ENCODE assay signal across 31 cellular contexts in genomic region chr6:131747821-131748353, GRCh38. TPM values are rescaled to one million over a fixed set of nuclear protein-coding genes. Genes with fewer than 3 reads are reported as not detected.
"Had no signal": no experiment of that assay in that cellular context is flagged by ENCODE, and none has a peak within 500 bp of the region (broad histone marks: within the 10 kb centered on the region; RNA-seq: fewer than 3 reads in every experiment).

No MANE protein-coding gene starts in this region.

- H3K27me3 Mint-ChIP-seq: dendritic cell treated with granulocyte-macrophage colony-stimulating factor and Interleukin-4, amounts not matched to agents 40 ng/mL and 50 ng/mL, for 4 days; type B pancreatic cell had no signal

- H3K36me3 ChIP-seq: spleen, vagina had no signal

- H3K27ac Mint-ChIP-seq: activated CD4-positive, alpha-beta T cell treated with anti-CD3 and anti-CD28 coated beads, Interleukin-2, amount 10 ng/mL, durations not matched to agents 7 days and 5 days; activated CD8-positive, alpha-beta memory T cell treated with anti-CD3 and anti-CD28 coated beads, Interleukin-2, amount 10 ng/mL, durations not matched to agents 7 days and 5 days; activated CD8-positive, alpha-beta T cell treated with anti-CD3 and anti-CD28 coated beads for 36 hours; activated naive CD4-positive, alpha-beta T cell treated with anti-CD3 and anti-CD28 coated beads, Interleukin-2, amount 50 U/mL, for 24 hours; dendritic cell treated with granulocyte-macrophage colony-stimulating factor and Interleukin-4, amounts not matched to agents 40 ng/mL and 50 ng/mL, for 4 days; nephron; T-helper 2 cell treated with Interferon-gamma antibody and Interleukin-4, amounts not matched to agents 5 μg/mL and 100 μg/mL, for 36 hours; type B pancreatic cell had no signal

- H3K27ac ChIP-seq: body of pancreas, spleen, testis, vagina, VCaP had no signal

- ATAC-seq: activated CD8-positive, alpha-beta memory T cell treated with anti-CD3 and anti-CD28 coated beads, Interleukin-2, amount 10 ng/mL, durations not matched to agents 7 days and 5 days; activated CD8-positive, alpha-beta T cell treated with anti-CD3 and anti-CD28 coated beads for 36 hours; body of pancreas had no signal

- H3K4me3 Mint-ChIP-seq: activated CD4-positive, alpha-beta T cell treated with anti-CD3 and anti-CD28 coated beads, Interleukin-2, amount 10 ng/mL, durations not matched to agents 7 days and 5 days; activated CD8-positive, alpha-beta memory T cell treated with anti-CD3 and anti-CD28 coated beads, Interleukin-2, amount 10 ng/mL, durations not matched to agents 7 days and 5 days; activated CD8-positive, alpha-beta T cell treated with anti-CD3 and anti-CD28 coated beads for 36 hours; activated naive CD4-positive, alpha-beta T cell treated with anti-CD3 and anti-CD28 coated beads, Interleukin-2, amount 50 U/mL, for 24 hours; dendritic cell treated with granulocyte-macrophage colony-stimulating factor and Interleukin-4, amounts not matched to agents 40 ng/mL and 50 ng/mL, for 4 days; nephron; T-helper 2 cell treated with Interferon-gamma antibody and Interleukin-4, amounts not matched to agents 5 μg/mL and 100 μg/mL, for 36 hours; type B pancreatic cell had no signal

- DNase-seq: activated CD4-positive, alpha-beta T cell treated with anti-CD3 and anti-CD28 coated beads, Interleukin-2, amount 10 ng/mL, durations not matched to agents 7 days and 5 days; activated CD4-positive, CD25-positive, alpha-beta regulatory T cell treated with anti-CD3 and anti-CD28 coated beads, Interleukin-2, amount 50 U/mL, for 72 hours; activated CD8-positive, alpha-beta memory T cell treated with anti-CD3 and anti-CD28 coated beads, Interleukin-2, amount 10 ng/mL, durations not matched to agents 7 days and 5 days; activated CD8-positive, alpha-beta T cell treated with anti-CD3 and anti-CD28 coated beads for 36 hours; activated gamma-delta T cell treated with Interleukin-2 at 50 U/mL for 16 hours; activated T-cell treated with anti-CD3 and anti-CD28 coated beads for 4 hours; anterior cingulate cortex; body of pancreas; caudate nucleus; effector CD4-positive, alpha-beta T cell; erythroblast; foreskin melanocyte; glutamatergic neuron; hypothalamus; nucleus accumbens; posterior cingulate gyrus; spleen; stimulated activated CD4-positive, alpha-beta T cell treated with anti-CD3 and anti-CD28 coated beads, Interleukin-4, amount 100 ng/mL, for 1 hour; stimulated activated naive CD4-positive, alpha-beta T cell; testis had no signal

- H3K27me3 ChIP-seq: body of pancreas, spleen, testis, vagina had no signal

- H3K4me1 ChIP-seq: body of pancreas, spleen, testis, vagina had no signal

- H3K9me3 ChIP-seq: body of pancreas, spleen, testis, vagina had no signal

- H3K4me3 ChIP-seq: body of pancreas, spleen, testis, vagina had no signal

- H3K4me1 Mint-ChIP-seq: activated CD4-positive, alpha-beta T cell treated with anti-CD3 and anti-CD28 coated beads, Interleukin-2, amount 10 ng/mL, durations not matched to agents 7 days and 5 days; activated CD8-positive, alpha-beta memory T cell treated with anti-CD3 and anti-CD28 coated beads, Interleukin-2, amount 10 ng/mL, durations not matched to agents 7 days and 5 days; activated naive CD4-positive, alpha-beta T cell treated with anti-CD3 and anti-CD28 coated beads, Interleukin-2, amount 50 U/mL, for 24 hours; nephron had no signal

- H3K9me3 Mint-ChIP-seq: activated CD4-positive, alpha-beta T cell treated with anti-CD3 and anti-CD28 coated beads, Interleukin-2, amount 10 ng/mL, durations not matched to agents 7 days and 5 days; activated CD8-positive, alpha-beta T cell treated with anti-CD3 and anti-CD28 coated beads for 36 hours; activated naive CD4-positive, alpha-beta T cell treated with anti-CD3 and anti-CD28 coated beads, Interleukin-2, amount 50 U/mL, for 24 hours; dendritic cell treated with granulocyte-macrophage colony-stimulating factor and Interleukin-4, amounts not matched to agents 40 ng/mL and 50 ng/mL, for 4 days; nephron; T-helper 2 cell treated with Interferon-gamma antibody and Interleukin-4, amounts not matched to agents 5 μg/mL and 100 μg/mL, for 36 hours; type B pancreatic cell had no signal

- H3K36me3 Mint-ChIP-seq: activated CD8-positive, alpha-beta memory T cell treated with anti-CD3 and anti-CD28 coated beads, Interleukin-2, amount 10 ng/mL, durations not matched to agents 7 days and 5 days; activated naive CD4-positive, alpha-beta T cell treated with anti-CD3 and anti-CD28 coated beads, Interleukin-2, amount 50 U/mL, for 24 hours; type B pancreatic cell had no signal

RNA-seq across cellular contexts. Expression of gene CTAGE9, which starts 37.1 kb away (rescaled TPM):
- total RNA-seq: activated CD4-positive, alpha-beta T cell treated with anti-CD3 and anti-CD28 coated beads, Interleukin-2, amount 10 ng/mL, durations not matched to agents 7 days and 5 days; activated CD8-positive, alpha-beta memory T cell treated with anti-CD3 and anti-CD28 coated beads, Interleukin-2, amount 10 ng/mL, durations not matched to agents 7 days and 5 days; activated CD8-positive, alpha-beta T cell treated with anti-CD3 and anti-CD28 coated beads for 36 hours; liver; mononuclear cell; myocyte; renal cortical epithelial cell; spleen; vagina had no signal
- polyA plus RNA-seq: liver, spleen had no signal

RNA-seq across cellular contexts. Expression of gene OR2A4, which starts 46.7 kb away (rescaled TPM):
- total RNA-seq: activated CD4-positive, alpha-beta T cell treated with anti-CD3 and anti-CD28 coated beads, Interleukin-2, amount 10 ng/mL, durations not matched to agents 7 days and 5 days; activated CD8-positive, alpha-beta memory T cell treated with anti-CD3 and anti-CD28 coated beads, Interleukin-2, amount 10 ng/mL, durations not matched to agents 7 days and 5 days; activated CD8-positive, alpha-beta T cell treated with anti-CD3 and anti-CD28 coated beads for 36 hours; body of pancreas; myocyte; renal cortical epithelial cell; spleen; vagina had no signal
